Comparison of ENCODE assay signal across 22 cellular contexts in genomic region chr13:29914591-29914990, GRCh38.
"Had no signal": no experiment of that assay in that cellular context is flagged by ENCODE, and none has a peak within 500 bp of the region (broad histone marks: within the 10 kb centered on the region; RNA-seq: fewer than 3 reads in every experiment).

No MANE protein-coding gene starts in this region.

- H3K27me3 Mint-ChIP-seq: activated CD4-positive, alpha-beta memory T cell treated with anti-CD3 and anti-CD28 coated beads for 36 hours had no signal

- H3K27ac Mint-ChIP-seq: activated CD4-positive, alpha-beta memory T cell treated with anti-CD3 and anti-CD28 coated beads for 36 hours; activated naive CD4-positive, alpha-beta T cell treated with anti-CD3 and anti-CD28 coated beads, Interleukin-2, amount 10 ng/mL, durations not matched to agents 7 days and 5 days; activated T-cell treated with anti-CD3 and anti-CD28 coated beads, Interleukin-2, amount 50 U/mL, for 72 hours; memory B cell; nephron progenitor cell; stimulated activated memory B cell treated with anti-CD40 and anti-IgM and Interleukin-4, amounts not matched to agents 10 μg/mL and 1 μg/mL and 100 μg/mL, for 72 hours had no signal

- H3K9me3 ChIP-seq: heart right ventricle, right lobe of liver, stomach, suprapubic skin, transverse colon had no signal

- H3K4me1 Mint-ChIP-seq: activated naive CD4-positive, alpha-beta T cell treated with anti-CD3 and anti-CD28 coated beads, Interleukin-2, amount 10 ng/mL, durations not matched to agents 7 days and 5 days; memory B cell; stimulated activated memory B cell treated with anti-CD40 and anti-IgM and Interleukin-4, amounts not matched to agents 10 μg/mL and 1 μg/mL and 100 μg/mL, for 72 hours had no signal

- H3K27me3 ChIP-seq: right lobe of liver, stomach, suprapubic skin, transverse colon had no signal

- H3K4me3 ChIP-seq: heart right ventricle, right lobe of liver, skin epidermis, stomach, suprapubic skin, transverse colon had no signal

- ATAC-seq: activated T-cell treated with anti-CD3 and anti-CD28 coated beads, Interleukin-2, amount 50 U/mL, for 72 hours; heart right ventricle; left cardiac atrium; right lobe of liver; stimulated activated memory B cell treated with anti-CD40 and anti-IgM and Interleukin-4, amounts not matched to agents 10 μg/mL and 1 μg/mL and 100 μg/mL, for 72 hours had no signal

- H3K4me3 Mint-ChIP-seq: activated CD4-positive, alpha-beta memory T cell treated with anti-CD3 and anti-CD28 coated beads for 36 hours; activated naive CD4-positive, alpha-beta T cell treated with anti-CD3 and anti-CD28 coated beads, Interleukin-2, amount 10 ng/mL, durations not matched to agents 7 days and 5 days; activated T-cell treated with anti-CD3 and anti-CD28 coated beads, Interleukin-2, amount 50 U/mL, for 72 hours; memory B cell; nephron progenitor cell; stimulated activated memory B cell treated with anti-CD40 and anti-IgM and Interleukin-4, amounts not matched to agents 10 μg/mL and 1 μg/mL and 100 μg/mL, for 72 hours had no signal

- H3K4me1 ChIP-seq: heart right ventricle had no signal

- DNase-seq: activated CD4-positive, alpha-beta memory T cell treated with anti-CD3 and anti-CD28 coated beads for 36 hours; activated CD4-positive, alpha-beta T cell treated with anti-CD3 and anti-CD28 coated beads for 48 hours; activated effector memory CD4-positive, alpha-beta T cell treated with anti-CD3 and anti-CD28 coated beads, Interleukin-2, amount 50 U/mL, for 16 hours; activated naive CD4-positive, alpha-beta T cell treated with anti-CD3 and anti-CD28 coated beads, Interleukin-2, amount 10 ng/mL, durations not matched to agents 7 days and 5 days; activated T-cell treated with anti-CD3 and anti-CD28 coated beads, Interleukin-2, amount 50 U/mL, for 72 hours; cerebellar nuclear complex; cortex of kidney; foreskin fibroblast; heart right ventricle; islet precursor cell; left cardiac atrium; nephron progenitor cell; posterior cingulate gyrus; right lobe of liver; stimulated activated CD4-positive, alpha-beta T cell treated with anti-CD3 and anti-CD28 coated beads, Interleukin-2, amount 100 ng/mL, for 24 hours; stomach; transverse colon had no signal

- H3K36me3 ChIP-seq: heart right ventricle, right lobe of liver, stomach, suprapubic skin, transverse colon had no signal

- H3K9me3 Mint-ChIP-seq: activated CD4-positive, alpha-beta memory T cell treated with anti-CD3 and anti-CD28 coated beads for 36 hours; activated naive CD4-positive, alpha-beta T cell treated with anti-CD3 and anti-CD28 coated beads, Interleukin-2, amount 10 ng/mL, durations not matched to agents 7 days and 5 days; memory B cell; nephron progenitor cell had no signal

- H3K36me3 Mint-ChIP-seq: activated CD4-positive, alpha-beta memory T cell treated with anti-CD3 and anti-CD28 coated beads for 36 hours; activated naive CD4-positive, alpha-beta T cell treated with anti-CD3 and anti-CD28 coated beads, Interleukin-2, amount 10 ng/mL, durations not matched to agents 7 days and 5 days; stimulated activated memory B cell treated with anti-CD40 and anti-IgM and Interleukin-4, amounts not matched to agents 10 μg/mL and 1 μg/mL and 100 μg/mL, for 72 hours had no signal

- H3K27ac ChIP-seq: epithelial cell of prostate, heart right ventricle, right lobe of liver, skin epidermis, stomach, suprapubic skin, transverse colon had no signal
